ENCODE assay signal across 20 cellular contexts in the genomic region with DNA sequence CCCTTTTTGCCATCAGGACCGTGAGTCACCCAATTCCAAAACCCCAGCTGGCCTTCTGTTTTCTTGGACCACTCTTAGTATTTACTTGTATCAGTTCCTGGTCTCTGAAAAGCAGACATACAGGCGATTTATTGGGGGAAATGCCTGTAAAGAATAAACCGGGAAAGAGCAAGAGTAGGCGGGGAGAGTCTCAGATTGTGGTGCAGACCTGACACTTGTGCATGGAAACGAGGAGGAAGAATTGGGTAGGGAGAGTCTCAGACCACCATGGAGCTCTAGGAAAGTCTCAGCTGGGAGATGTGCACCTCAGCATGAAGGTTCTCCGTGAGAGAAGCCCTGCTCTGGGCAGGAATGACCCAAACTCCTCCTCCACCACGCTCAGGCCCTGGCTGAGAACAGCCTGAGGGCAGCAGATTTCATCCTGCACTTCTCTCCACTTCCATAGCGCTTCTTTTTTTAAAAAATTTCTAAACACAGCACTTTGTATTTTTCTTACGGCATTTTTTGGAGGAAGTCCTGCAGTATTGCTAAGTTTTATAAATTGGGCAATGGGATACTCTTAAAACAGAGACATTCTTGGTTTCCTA.
"Had no signal": no experiment of that assay in that cellular context is flagged by ENCODE, and none has a peak within 500 bp of the region (broad histone marks: within the 10 kb centered on the region; RNA-seq: fewer than 3 reads in every experiment).

No MANE protein-coding gene starts in this region.

- H3K27me3 ChIP-seq: dorsolateral prefrontal cortex, gastrocnemius medialis had no signal

- ATAC-seq: gastrocnemius medialis, left ventricle myocardium superior, lower lobe of right lung, natural killer cell, right cardiac atrium had no signal

- DNase-seq: dorsolateral prefrontal cortex; effector CD4-positive, alpha-beta T cell; gastrocnemius medialis; head of caudate nucleus; left ventricle myocardium superior; lower lobe of right lung; natural killer cell; right cardiac atrium; stimulated activated CD4-positive, alpha-beta T cell treated with anti-CD3 and anti-CD28 coated beads, Interleukin-12 subunit alpha, Interleukin-12 subunit beta, amount 100 ng/mL, for 4 hours; stimulated activated CD4-positive, alpha-beta T cell treated with anti-CD3 and anti-CD28 coated beads, Interleukin-1b, Interleukin-23, amount 100 ng/mL, for 48 hours; stimulated activated CD4-positive, alpha-beta T cell treated with anti-CD3 and anti-CD28 coated beads, Interleukin-4, amount 100 ng/mL, for 1 hour; stimulated activated CD8-positive, alpha-beta memory T cell treated with anti-CD3 and anti-CD28 coated beads, Interleukin-4, amount 100 ng/mL, for 48 hours; stimulated activated naive CD4-positive, alpha-beta T cell treated with Interleukin-2 at 50 U/mL for 16 hours; stomach; tibial artery had no signal

- H3K9me3 ChIP-seq: gastrocnemius medialis, lower lobe of right lung, prostate gland had no signal

- H3K27ac Mint-ChIP-seq: natural killer cell, type B pancreatic cell had no signal

- H3K36me3 Mint-ChIP-seq: natural killer cell, type B pancreatic cell had no signal

- H3K27ac ChIP-seq: gastrocnemius medialis, lower lobe of right lung, prostate gland, stomach, tibial artery had no signal

- H3K4me3 Mint-ChIP-seq: natural killer cell, type B pancreatic cell had no signal

- H3K9me3 Mint-ChIP-seq: type B pancreatic cell had no signal

- H3K4me1 Mint-ChIP-seq: natural killer cell had no signal

- FAIRE-seq: colon, keratinocyte had no signal

- H3K4me3 ChIP-seq: dorsolateral prefrontal cortex, gastrocnemius medialis, lower lobe of right lung, prostate gland, skin epidermis, stomach, tibial artery had no signal

- H3K4me1 ChIP-seq: gastrocnemius medialis, lower lobe of right lung, prostate gland, stomach, tibial artery had no signal

- H3K36me3 ChIP-seq: gastrocnemius medialis, lower lobe of right lung, prostate gland, stomach, tibial artery had no signal
